In the genomic region with DNA sequence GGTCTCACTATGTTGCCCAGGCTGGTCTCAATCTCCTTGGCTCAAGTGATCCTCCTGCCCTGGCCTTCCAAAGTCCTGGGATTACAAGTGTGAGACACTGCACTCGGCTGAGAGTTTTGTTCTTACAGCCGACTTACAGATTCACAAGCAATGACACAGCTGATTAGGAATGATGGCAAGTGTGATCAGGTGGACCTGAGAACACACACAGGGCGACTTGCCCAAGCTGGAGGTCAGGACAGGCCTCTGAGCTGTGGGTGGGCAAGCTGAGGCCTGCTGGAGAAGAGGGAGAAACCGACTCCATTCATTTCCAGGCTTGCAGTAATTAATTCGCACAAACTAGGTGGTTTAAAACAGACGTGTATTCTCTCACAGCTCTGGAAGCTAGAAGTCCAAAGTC, we compare ENCODE assay signal across 1 cellular context.
TF ChIP-seq lines count a peak whose summit lies in the region.

No MANE protein-coding gene starts in this region.

TF ChIP-seq in K562, 482 proteins besides CTCF, POLR2A, EP300 and RAD21:
- TF ChIP-seq, protein P1, sequence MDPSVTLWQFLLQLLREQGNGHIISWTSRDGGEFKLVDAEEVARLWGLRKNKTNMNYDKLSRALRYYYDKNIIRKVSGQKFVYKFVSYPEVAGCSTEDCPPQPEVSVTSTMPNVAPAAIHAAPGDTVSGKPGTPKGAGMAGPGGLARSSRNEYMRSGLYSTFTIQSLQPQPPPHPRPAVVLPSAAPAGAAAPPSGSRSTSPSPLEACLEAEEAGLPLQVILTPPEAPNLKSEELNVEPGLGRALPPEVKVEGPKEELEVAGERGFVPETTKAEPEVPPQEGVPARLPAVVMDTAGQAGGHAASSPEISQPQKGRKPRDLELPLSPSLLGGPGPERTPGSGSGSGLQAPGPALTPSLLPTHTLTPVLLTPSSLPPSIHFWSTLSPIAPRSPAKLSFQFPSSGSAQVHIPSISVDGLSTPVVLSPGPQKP (CRISPR knock-in tag; IDR thresholded peaks at IDR 0.05), result no peak
- TF ChIP-seq NFE2 (IDR thresholded peaks at IDR 0.05; ENCODE audit: low read depth) (peak; percentile 41; the same call in 1 of the 2 replicates), ELF1 (tag; IDR thresholded peaks at IDR 0.05) (no peak), CBFA2T3 (IDR thresholded peaks at IDR 0.05) (no peak), RBFOX2 (IDR thresholded peaks at IDR 0.05; ENCODE audit: low read depth, low read length) (no peak), ZNF696 (CRISPR knock-in tag; conservative IDR thresholded peaks at IDR 0.05) (no peak), HNRNPLL (IDR thresholded peaks at IDR 0.05; ENCODE audit: low read depth, low read length, poor library complexity, severe bottlenecking) (no peak)
- TF ChIP-seq, protein P2, sequence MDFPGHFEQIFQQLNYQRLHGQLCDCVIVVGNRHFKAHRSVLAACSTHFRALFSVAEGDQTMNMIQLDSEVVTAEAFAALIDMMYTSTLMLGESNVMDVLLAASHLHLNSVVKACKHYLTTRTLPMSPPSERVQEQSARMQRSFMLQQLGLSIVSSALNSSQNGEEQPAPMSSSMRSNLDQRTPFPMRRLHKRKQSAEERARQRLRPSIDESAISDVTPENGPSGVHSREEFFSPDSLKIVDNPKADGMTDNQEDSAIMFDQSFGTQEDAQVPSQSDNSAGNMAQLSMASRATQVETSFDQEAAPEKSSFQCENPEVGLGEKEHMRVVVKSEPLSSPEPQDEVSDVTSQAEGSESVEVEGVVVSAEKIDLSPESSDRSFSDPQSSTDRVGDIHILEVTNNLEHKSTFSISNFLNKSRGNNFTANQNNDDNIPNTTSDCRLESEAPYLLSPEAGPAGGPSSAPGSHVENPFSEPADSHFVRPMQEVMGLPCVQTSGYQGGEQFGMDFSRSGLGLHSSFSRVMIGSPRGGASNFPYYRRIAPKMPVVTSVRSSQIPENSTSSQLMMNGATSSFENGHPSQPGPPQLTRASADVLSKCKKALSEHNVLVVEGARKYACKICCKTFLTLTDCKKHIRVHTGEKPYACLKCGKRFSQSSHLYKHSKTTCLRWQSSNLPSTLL (IDR thresholded peaks at IDR 0.05), result no peak
